1 cellular context compared by ENCODE assay signal in genomic region chr11:75244052-75244814, GRCh38.
TF ChIP-seq lines count a peak whose summit lies in the region.

No MANE protein-coding gene starts in this region.

TF ChIP-seq in SK-N-SH, 30 proteins besides CTCF, POLR2A, EP300 and RAD21 (continued from another document):
- TF ChIP-seq REST (IDR thresholded peaks at IDR 0.05; ENCODE audit: low read depth, low read length) = no peak
- no peak for TF ChIP-seq RCOR1 (IDR thresholded peaks at IDR 0.05; ENCODE audit: low read length)
TF ChIP-seq in SK-N-SH: peak in this region for 0.
